ENCODE assay signal across 8 cellular contexts in genomic region chr6:90098025-90098474, GRCh38.
A peak's percentile ranks its signal among the peaks of the same experiment; 100 is the strongest.
DNase-seq lines count a peak whose midpoint lies in the region; ATAC-seq, FAIRE-seq and TF ChIP-seq lines count a peak whose summit lies in the region.

No MANE protein-coding gene starts in this region.

- H3K79me2 ChIP-seq in endothelial cell of umbilical vein (ENCODE audit: control insufficient read depth, insufficient read depth, low read length), result no peaks in the 10 kb centered on the region

- H3K4me3 ChIP-seq in endothelial cell of umbilical vein (replicated peaks in 1 of 3; ENCODE audit: insufficient read depth in 1 of 3, low read depth in 1 of 3, low read length in 3 of 3), result no peak overlapping the region

- POLR2A ChIA-PET in endothelial cell of umbilical vein (lab: Charles Lee), result no interaction called here

- H3K4me1 ChIP-seq in endothelial cell of umbilical vein (ENCODE audit: control insufficient read depth, extremely low read depth, insufficient read depth, low read length), result no peaks in the 10 kb centered on the region

- dilution Hi-C loops in endothelial cell of umbilical vein (cut with MboI; ENCODE audit: extremely low pct_ligation_motif_present, low sequenced_read_pairs), result no loop called here

- H3K4me3 Mint-ChIP-seq in natural killer cell (no peak overlapping the region), nephron progenitor cell (no peak overlapping the region)

- no peaks in the 10 kb centered on the region for H3K9me1 ChIP-seq in endothelial cell of umbilical vein (replicated peaks; ENCODE audit: control insufficient read depth, extremely low read depth, insufficient read depth, low read length)

- peak in 1 of 2 donors; percentile 16 for TF ChIP-seq CTCF in endothelial cell of umbilical vein (IDR thresholded peaks at IDR 0.05; ENCODE audit: extremely low read depth in 1 of 2, insufficient read depth in 1 of 2, low read depth in 1 of 2, low read length in 2 of 2)
- TF ChIP-seq CTCF in natural killer cell (IDR thresholded peaks at IDR 0.05), result no peak
- TF ChIP-seq CTCF in nephron progenitor cell (IDR thresholded peaks at IDR 0.05), result no peak

- no peak overlapping the region for H2AFZ ChIP-seq in endothelial cell of umbilical vein (ENCODE audit: low read depth, low read length)

- CTCF ChIA-PET in endothelial cell of umbilical vein (lab: Charles Lee), result interaction anchor here (0.6 to 2.1 kb wide), 7 partner anchors 8 to 1022 kb away, joined by 3 to 10 read pairs (median 4); no protein-coding TSS in a partner anchor

- peaks cover 2 to 6% of the 10 kb centered on the region in 2 experiments for H3K27me3 ChIP-seq in endothelial cell of umbilical vein (ENCODE audit: control insufficient read depth in 2 of 2, insufficient read depth in 2 of 2, low read length in 2 of 2)

- H3K27ac Mint-ChIP-seq in natural killer cell (no peak overlapping the region), nephron progenitor cell (no peak overlapping the region)

- no peak for TF ChIP-seq POLR2A in endothelial cell of umbilical vein (IDR thresholded peaks at IDR 0.05; ENCODE audit: low read depth, low read length)

- H3K27ac ChIP-seq in endothelial cell of umbilical vein (ENCODE audit: insufficient read depth, low read depth, low read length), result no peak overlapping the region

- no peaks in the 10 kb centered on the region for H3K36me3 ChIP-seq in endothelial cell of umbilical vein (ENCODE audit: control insufficient read depth in 2 of 2, extremely low read depth in 1 of 2, insufficient read depth in 2 of 2, low read length in 2 of 2)

- ATAC-seq in natural killer cell (peak; percentile 15 to 67 (median 66)), GM21367 (IDR thresholded peaks at IDR 0.05; ENCODE audit: unreplicated experiment) (no peak)

- H3K9me3 ChIP-seq in endothelial cell of umbilical vein (replicated peaks; ENCODE audit: control insufficient read depth, insufficient read depth, low read length), result no peaks in the 10 kb centered on the region

- FAIRE-seq in endothelial cell of umbilical vein (lab: Jason Lieb, UNC), result peak; percentile 48

- no peak overlapping the region for H3K9ac ChIP-seq in endothelial cell of umbilical vein (replicated peaks; ENCODE audit: extremely low read depth, insufficient read depth, low read length)

- peak; percentile 32 for DNase-seq in COLO829 (ENCODE audit: low spot score)
- DNase-seq in NOMO-1 treated with DMSO at 0.1 percent for 48 hours (lab: John Stamatoyannopoulos, UW; ENCODE audit: unreplicated experiment), result peak; percentile 77
- peak; percentile 33 for DNase-seq in endothelial cell of umbilical vein (ENCODE audit: low read depth, low spot score)
- DNase-seq in natural killer cell, result no peak
- no peak for DNase-seq in activated effector memory CD4-positive, alpha-beta T cell treated with anti-CD3 and anti-CD28 coated beads, Interleukin-2, amount 50 U/mL, for 16 hours
- no peak for DNase-seq in NCI-H2227 treated with DMSO at 0.1 percent for 48 hours (lab: John Stamatoyannopoulos, UW)
- no peak for DNase-seq in nephron progenitor cell

- peaks cover 17 to 31% of the 10 kb centered on the region in 2 donors for H3K4me1 Mint-ChIP-seq in natural killer cell
- peaks cover 17% of the 10 kb centered on the region for H3K4me1 Mint-ChIP-seq in nephron progenitor cell

- no peak overlapping the region for H3K4me2 ChIP-seq in endothelial cell of umbilical vein (ENCODE audit: insufficient read depth, low read length)

- BruUV-seq in endothelial cell of umbilical vein (replicated peaks; lab: Mats Ljungman, UMichigan), result no TSS peak

- no peaks in the 10 kb centered on the region for H4K20me1 ChIP-seq in endothelial cell of umbilical vein (replicated peaks; ENCODE audit: control insufficient read depth, extremely low read depth, insufficient read depth, low read length)

- intact Hi-C loops in endothelial cell of umbilical vein (cut with micrococcal nuclease), result no loop called here
- intact Hi-C loops in natural killer cell (cut with micrococcal nuclease), result no loop called here

- H3K27me3 Mint-ChIP-seq in natural killer cell (ENCODE audit: low read depth in 2 of 2), result peaks cover 0 to 10% of the 10 kb centered on the region in 2 donors
- H3K27me3 Mint-ChIP-seq in nephron progenitor cell (ENCODE audit: low read depth, poor library complexity), result peaks cover 3% of the 10 kb centered on the region

- H3K9me3 Mint-ChIP-seq in natural killer cell, result no peaks in the 10 kb centered on the region
- peaks cover 9% of the 10 kb centered on the region for H3K9me3 Mint-ChIP-seq in nephron progenitor cell

- H3K36me3 Mint-ChIP-seq in natural killer cell, result no peaks in the 10 kb centered on the region
- H3K36me3 Mint-ChIP-seq in nephron progenitor cell (ENCODE audit: low read depth), result peaks cover 13% of the 10 kb centered on the region

TF ChIP-seq in endothelial cell of umbilical vein, 7 proteins besides CTCF, POLR2A, EP300 and RAD21:
- TF ChIP-seq JUN (IDR thresholded peaks at IDR 0.05; ENCODE audit: borderline replicate concordance, insufficient read depth, insufficient read length, low read depth) (no peak), MYC (IDR thresholded peaks at IDR 0.05; ENCODE audit: low read depth, low read length) (no peak), MAX (IDR thresholded peaks at IDR 0.05; ENCODE audit: insufficient read depth, insufficient read length) (no peak), EZH2 (IDR thresholded peaks at IDR 0.05; ENCODE audit: borderline replicate concordance, low read depth, low read length, severe bottlenecking) (no peak), POLR2AphosphoS5 (IDR thresholded peaks at IDR 0.05; ENCODE audit: insufficient read depth, low read depth, low read length) (no peak), FOS (IDR thresholded peaks at IDR 0.05; ENCODE audit: borderline replicate concordance, insufficient read depth, low read length) (no peak), GATA2 (IDR thresholded peaks at IDR 0.05; ENCODE audit: insufficient read depth, insufficient read length, low read depth, low read length) (no peak)

Comparison
In these comparisons a context has a peak if more than half of its experiments do, and no peak if none do; other contexts are left out.
1. DNase-seq: peak in COLO829 (single experiment), NOMO-1 treated with DMSO at 0.1 percent for 48 hours (single experiment) and endothelial cell of umbilical vein (single experiment); none in natural killer cell (single experiment), activated effector memory CD4-positive, alpha-beta T cell treated with anti-CD3 and anti-CD28 coated beads, Interleukin-2, amount 50 U/mL, for 16 hours (single experiment), NCI-H2227 treated with DMSO at 0.1 percent for 48 hours (single experiment) and nephron progenitor cell (single experiment).